In the genomic region with DNA sequence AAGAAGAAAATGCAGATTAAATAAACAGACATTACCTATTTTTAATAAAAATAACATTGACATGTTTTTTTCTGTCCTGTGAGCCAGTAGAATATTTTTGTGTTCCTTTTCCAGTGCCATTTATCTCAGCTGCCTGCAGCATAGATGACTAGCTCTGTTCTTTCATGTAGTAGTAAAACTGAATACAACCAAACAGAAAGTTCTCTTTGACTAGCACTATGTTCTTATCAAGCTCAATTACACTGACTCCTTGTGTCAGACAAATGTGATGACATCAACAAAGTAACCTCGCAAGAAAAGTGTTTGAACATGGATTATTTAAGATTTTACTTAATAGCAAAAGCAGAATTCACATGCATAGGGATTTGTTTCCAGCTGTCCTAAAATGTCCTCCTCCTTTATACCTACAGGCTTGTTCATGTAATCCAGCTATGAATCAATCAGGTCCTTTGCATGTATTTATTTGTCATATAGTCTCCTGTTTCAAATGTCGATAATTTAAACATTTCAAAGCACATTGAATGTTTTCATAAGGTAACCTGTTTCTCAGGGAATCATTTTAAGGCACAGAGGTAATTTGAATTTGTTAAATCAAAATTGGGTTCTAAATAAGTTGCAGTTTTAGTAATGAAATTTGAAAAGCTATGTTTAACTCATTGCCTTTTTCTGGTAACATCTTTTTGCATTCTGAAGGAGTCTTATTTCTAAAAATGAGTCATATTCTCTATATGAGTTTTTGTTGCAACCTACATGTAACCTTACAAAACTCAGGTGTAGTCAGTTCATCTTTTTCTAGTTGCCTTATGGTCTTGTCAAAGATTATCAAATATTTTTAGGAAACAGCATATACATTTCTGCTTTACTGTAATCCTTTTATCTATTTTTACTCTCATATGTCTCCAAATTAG, we compare ENCODE assay signal across 16 cellular contexts.
DNase-seq lines count a peak whose midpoint lies in the region; ATAC-seq and TF ChIP-seq lines count a peak whose summit lies in the region.
"Had no signal": no experiment of that assay in that cellular context is flagged by ENCODE, and none has a peak within 500 bp of the region (broad histone marks: within the 10 kb centered on the region; RNA-seq: fewer than 3 reads in every experiment).

No MANE protein-coding gene starts in this region.

- intact Hi-C loops in uterus (cut with DNase I; ENCODE audit: low total_unique reads) (no loop called here), psoas muscle (cut with DNase I) (no loop called here)

- no peak overlapping the region for H3K4me3 Mint-ChIP-seq in activated T-cell treated with anti-CD3 and anti-CD28 coated beads, Interleukin-2, amount 50 U/mL, for 4 hours
- no peak overlapping the region for H3K4me3 Mint-ChIP-seq in stimulated activated naive B cell treated with anti-CD40 and anti-IgM and Interleukin-4, amounts not matched to agents 10 μg/mL and 1 μg/mL and 100 μg/mL, for 72 hours
- H3K4me3 Mint-ChIP-seq: activated CD4-positive, alpha-beta memory T cell treated with anti-CD3 and anti-CD28 coated beads, Interleukin-2, amount 10 ng/mL, durations not matched to agents 7 days and 5 days; activated naive CD4-positive, alpha-beta T cell treated with anti-CD3 and anti-CD28 coated beads, Interleukin-2, amount 50 U/mL, for 24 hours had no signal

- no peaks in the 10 kb centered on the region for H3K4me1 ChIP-seq in uterus
- H3K4me1 ChIP-seq in psoas muscle, result no peaks in the 10 kb centered on the region
- H3K4me1 ChIP-seq: spleen, transverse colon had no signal

- no peaks in the 10 kb centered on the region for H3K27me3 Mint-ChIP-seq in activated T-cell treated with anti-CD3 and anti-CD28 coated beads, Interleukin-2, amount 50 U/mL, for 4 hours (ENCODE audit: low read depth)
- no peaks in the 10 kb centered on the region for H3K27me3 Mint-ChIP-seq in stimulated activated naive B cell treated with anti-CD40 and anti-IgM and Interleukin-4, amounts not matched to agents 10 μg/mL and 1 μg/mL and 100 μg/mL, for 72 hours
- H3K27me3 Mint-ChIP-seq: activated CD4-positive, alpha-beta memory T cell treated with anti-CD3 and anti-CD28 coated beads, Interleukin-2, amount 10 ng/mL, durations not matched to agents 7 days and 5 days; activated naive CD4-positive, alpha-beta T cell treated with anti-CD3 and anti-CD28 coated beads, Interleukin-2, amount 50 U/mL, for 24 hours had no signal

- 76 to 87% (median 83%) methylated on average over 2 of the region's 2 CpGs for WGBS in psoas muscle, 3 donors

- no peak overlapping the region for H3K27ac Mint-ChIP-seq in stimulated activated naive B cell treated with anti-CD40 and anti-IgM and Interleukin-4, amounts not matched to agents 10 μg/mL and 1 μg/mL and 100 μg/mL, for 72 hours
- H3K27ac Mint-ChIP-seq: activated CD4-positive, alpha-beta memory T cell treated with anti-CD3 and anti-CD28 coated beads, Interleukin-2, amount 10 ng/mL, durations not matched to agents 7 days and 5 days; activated naive CD4-positive, alpha-beta T cell treated with anti-CD3 and anti-CD28 coated beads, Interleukin-2, amount 50 U/mL, for 24 hours had no signal

- no peak for TF ChIP-seq POLR2A in uterus (IDR thresholded peaks at IDR 0.05)

- H3K4me3 ChIP-seq in uterus, result no peak overlapping the region
- no peak overlapping the region for H3K4me3 ChIP-seq in psoas muscle
- H3K4me3 ChIP-seq: lung, spleen, transverse colon had no signal

- no peak for DNase-seq in activated T-cell treated with anti-CD3 and anti-CD28 coated beads, Interleukin-2, amount 50 U/mL, for 4 hours
- no peak for DNase-seq in activated T-cell treated with anti-CD3 and anti-CD28 coated beads, Interleukin-2, amount 50 U/mL, for 48 hours
- DNase-seq in stimulated activated naive B cell treated with anti-CD40 and anti-IgM and Interleukin-4, amounts not matched to agents 10 μg/mL and 1 μg/mL and 100 μg/mL, for 72 hours, result no peak
- no peak for DNase-seq in uterus
- no peak for DNase-seq in NCI-H1417 treated with DMSO at 0.1 percent for 48 hours (lab: John Stamatoyannopoulos, UW)
- DNase-seq in psoas muscle, result no peak
- DNase-seq: 8988T; activated CD4-positive, alpha-beta memory T cell treated with anti-CD3 and anti-CD28 coated beads, Interleukin-2, amount 10 ng/mL, durations not matched to agents 7 days and 5 days; central memory CD4-positive, alpha-beta T cell; PC-3; spleen; transverse colon had no signal

- no peaks in the 10 kb centered on the region for H3K36me3 Mint-ChIP-seq in activated T-cell treated with anti-CD3 and anti-CD28 coated beads, Interleukin-2, amount 50 U/mL, for 4 hours (ENCODE audit: insufficient read depth)
- H3K36me3 Mint-ChIP-seq in stimulated activated naive B cell treated with anti-CD40 and anti-IgM and Interleukin-4, amounts not matched to agents 10 μg/mL and 1 μg/mL and 100 μg/mL, for 72 hours, result no peaks in the 10 kb centered on the region
- H3K36me3 Mint-ChIP-seq: activated naive CD4-positive, alpha-beta T cell treated with anti-CD3 and anti-CD28 coated beads, Interleukin-2, amount 50 U/mL, for 24 hours had no signal

- H3K36me3 ChIP-seq in uterus (no peaks in the 10 kb centered on the region), psoas muscle (ENCODE audit: insufficient read depth in 1 of 2, low read depth in 1 of 2) (no peaks in the 10 kb centered on the region)
- H3K36me3 ChIP-seq: spleen, transverse colon had no signal

- peaks cover 9% of the 10 kb centered on the region for H3K9me3 Mint-ChIP-seq in activated T-cell treated with anti-CD3 and anti-CD28 coated beads, Interleukin-2, amount 50 U/mL, for 4 hours
- peaks cover 7 to 10% of the 10 kb centered on the region in 2 donors for H3K9me3 Mint-ChIP-seq in stimulated activated naive B cell treated with anti-CD40 and anti-IgM and Interleukin-4, amounts not matched to agents 10 μg/mL and 1 μg/mL and 100 μg/mL, for 72 hours

- H3K9me3 ChIP-seq in uterus (no peaks in the 10 kb centered on the region), psoas muscle (peaks cover 9% of the 10 kb centered on the region)

- TF ChIP-seq CTCF in uterus (IDR thresholded peaks at IDR 0.05) (no peak), psoas muscle (IDR thresholded peaks at IDR 0.05) (no peak)

- H3K27ac ChIP-seq in uterus, result no peak overlapping the region
- H3K27ac ChIP-seq in psoas muscle, result no peak overlapping the region
- H3K27ac ChIP-seq: spleen, transverse colon had no signal

- H3K27me3 ChIP-seq in uterus, result no peaks in the 10 kb centered on the region
- no peaks in the 10 kb centered on the region for H3K27me3 ChIP-seq in psoas muscle (ENCODE audit: insufficient read depth in 3 of 3, low read length in 2 of 3)
- H3K27me3 ChIP-seq: spleen, transverse colon had no signal

- ATAC-seq in activated T-cell treated with anti-CD3 and anti-CD28 coated beads, Interleukin-2, amount 50 U/mL, for 4 hours, result peak; percentile 28 to 30
- peak; percentile 90 for ATAC-seq in HG02610 (IDR thresholded peaks at IDR 0.05; ENCODE audit: unreplicated experiment)
- peak; percentile 66 for ATAC-seq in HG03342 (IDR thresholded peaks at IDR 0.05; ENCODE audit: unreplicated experiment)
- ATAC-seq in stimulated activated naive B cell treated with anti-CD40 and anti-IgM and Interleukin-4, amounts not matched to agents 10 μg/mL and 1 μg/mL and 100 μg/mL, for 72 hours (replicated peaks), result peak; percentile 41 to 58
- no peak for ATAC-seq in psoas muscle
- ATAC-seq: PC-3 had no signal

- H3K4me1 Mint-ChIP-seq in activated T-cell treated with anti-CD3 and anti-CD28 coated beads, Interleukin-2, amount 50 U/mL, for 4 hours (ENCODE audit: low read depth), result no peaks in the 10 kb centered on the region
- H3K4me1 Mint-ChIP-seq in stimulated activated naive B cell treated with anti-CD40 and anti-IgM and Interleukin-4, amounts not matched to agents 10 μg/mL and 1 μg/mL and 100 μg/mL, for 72 hours, result no peaks in the 10 kb centered on the region
- H3K4me1 Mint-ChIP-seq: activated CD4-positive, alpha-beta memory T cell treated with anti-CD3 and anti-CD28 coated beads, Interleukin-2, amount 10 ng/mL, durations not matched to agents 7 days and 5 days; activated naive CD4-positive, alpha-beta T cell treated with anti-CD3 and anti-CD28 coated beads, Interleukin-2, amount 50 U/mL, for 24 hours had no signal

Comparison
In these comparisons a context has a peak if more than half of its experiments do, and no peak if none do; other contexts are left out.
1. ATAC-seq: peak in activated T-cell treated with anti-CD3 and anti-CD28 coated beads, Interleukin-2, amount 50 U/mL, for 4 hours (2 of 2), HG02610 (single experiment), HG03342 (single experiment) and stimulated activated naive B cell treated with anti-CD40 and anti-IgM and Interleukin-4, amounts not matched to agents 10 μg/mL and 1 μg/mL and 100 μg/mL, for 72 hours (2 of 2); none in psoas muscle (0 of 4).